Comparison of ENCODE assay signal across 25 cellular contexts in the genomic region with DNA sequence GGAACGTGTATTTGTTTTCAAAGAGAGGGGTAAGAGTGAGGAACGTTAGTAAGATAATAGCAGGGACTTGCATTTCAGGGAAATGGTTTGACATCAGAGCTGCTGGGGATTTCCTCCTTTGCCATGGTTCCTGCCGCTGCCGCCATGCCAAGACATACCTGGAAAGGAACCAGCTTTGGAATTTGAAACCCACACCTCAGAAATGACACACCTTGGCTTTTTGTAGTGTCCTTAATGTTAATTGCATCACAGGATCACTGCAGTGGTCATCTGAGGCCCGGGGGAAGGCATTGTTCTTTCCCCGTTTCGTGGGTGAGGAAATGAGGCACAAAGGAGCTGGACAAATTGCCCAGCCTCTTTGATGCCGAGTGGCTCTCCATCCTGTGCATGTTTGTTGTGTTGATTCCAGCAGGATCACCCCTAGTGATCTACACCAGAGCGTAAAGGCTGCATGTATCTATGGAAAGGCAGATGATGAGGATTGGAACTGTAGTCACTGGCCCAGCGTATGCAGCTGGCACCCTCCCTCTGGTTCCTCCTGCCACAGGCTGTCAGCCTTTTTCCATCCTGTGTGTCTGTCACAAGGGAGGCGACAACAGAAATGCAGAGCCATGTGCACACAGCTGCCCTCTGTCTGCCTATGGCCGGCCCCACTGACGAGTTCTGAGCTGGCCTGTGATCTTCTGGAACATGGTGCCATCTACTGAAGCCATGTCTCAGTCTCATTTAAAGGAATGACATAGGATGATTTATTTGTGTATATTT. TPM values are rescaled to one million over a fixed set of nuclear protein-coding genes. Genes with fewer than 3 reads are reported as not detected.
DNase-seq lines count a peak whose midpoint lies in the region; ATAC-seq and TF ChIP-seq lines count a peak whose summit lies in the region.
"Had no signal": no experiment of that assay in that cellular context is flagged by ENCODE, and none has a peak within 500 bp of the region (broad histone marks: within the 10 kb centered on the region; RNA-seq: fewer than 3 reads in every experiment).

No MANE protein-coding gene starts in this region.

- intact Hi-C loops in CD4-positive, alpha-beta memory T cell (cut with micrococcal nuclease): no loop called here
- intact Hi-C loops in right lobe of liver (cut with DNase I): no loop called here

- in situ Hi-C loops in G401 (cut with HindIII; ENCODE audit: low sequenced_read_pairs): no loop called here

- no peaks in the 10 kb centered on the region for H3K9me3 ChIP-seq in neuronal stem cell (replicated peaks in 1 of 2; ENCODE audit: control insufficient read depth in 2 of 2, insufficient read depth in 1 of 2, low read depth in 1 of 2, low read length in 2 of 2)
- H3K9me3 ChIP-seq in CD4-positive, alpha-beta memory T cell (ENCODE audit: control insufficient read depth in 1 of 2, low read length in 2 of 2): no peaks in the 10 kb centered on the region
- no peaks in the 10 kb centered on the region for H3K9me3 ChIP-seq in right lobe of liver
- H3K9me3 ChIP-seq: ascending aorta had no signal

- no peaks in the 10 kb centered on the region for H3K79me1 ChIP-seq in neuronal stem cell (ENCODE audit: low read depth, low read length)

- H2BK120ac ChIP-seq in neuronal stem cell (ENCODE audit: low read depth, low read length): no peak overlapping the region

- H4K8ac ChIP-seq in neuronal stem cell (ENCODE audit: low read depth, low read length): no peak overlapping the region

- H3K27ac Mint-ChIP-seq in stimulated activated effector memory CD8-positive, alpha-beta T cell treated with anti-CD3 and anti-CD28 coated beads, Interleukin-12 subunit alpha, Interleukin-12 subunit beta, amount 100 ng/mL, for 72 hours: no peak overlapping the region
- no peak overlapping the region for H3K27ac Mint-ChIP-seq in CD4-positive, alpha-beta memory T cell
- H3K27ac Mint-ChIP-seq: activated naive CD4-positive, alpha-beta T cell treated with anti-CD3 and anti-CD28 coated beads, Interleukin-2, amount 10 ng/mL, durations not matched to agents 7 days and 5 days; stimulated activated naive CD8-positive, alpha-beta T cell treated with anti-CD3 and anti-CD28 coated beads, Interleukin-15, Interleukin-2, amounts not matched to agents 100 ng/mL and 50 ng/mL, for 24 hours; type B pancreatic cell had no signal

- H3K14ac ChIP-seq in neuronal stem cell (ENCODE audit: low read length): peak overlapping the region; percentile 59

- H4K91ac ChIP-seq in neuronal stem cell (ENCODE audit: low read depth, low read length, poor library complexity): no peak overlapping the region

- peaks cover 0 to 30% of the 10 kb centered on the region in 2 donors for H3K36me3 ChIP-seq in neuronal stem cell (replicated peaks in 1 of 2; ENCODE audit: control insufficient read depth in 2 of 2, insufficient read depth in 2 of 2, low read length in 2 of 2)
- H3K36me3 ChIP-seq in CD4-positive, alpha-beta memory T cell (ENCODE audit: insufficient read depth, low read length): no peaks in the 10 kb centered on the region
- H3K36me3 ChIP-seq in right lobe of liver: peaks cover 0 to 5% (median 0%) of the 10 kb centered on the region in 4 donors

- H3K27ac ChIP-seq in neuronal stem cell (replicated peaks; ENCODE audit: low read length): no peak overlapping the region
- H3K27ac ChIP-seq in CD4-positive, alpha-beta memory T cell (ENCODE audit: low read depth, low read length): no peak overlapping the region
- H3K27ac ChIP-seq in right lobe of liver: no peak overlapping the region
- H3K27ac ChIP-seq: ascending aorta had no signal

- ATAC-seq in stimulated activated effector memory CD8-positive, alpha-beta T cell treated with anti-CD3 and anti-CD28 coated beads, Interleukin-12 subunit alpha, Interleukin-12 subunit beta, amount 100 ng/mL, for 72 hours: no peak
- ATAC-seq in HG03159 (IDR thresholded peaks at IDR 0.05; ENCODE audit: unreplicated experiment) (no peak), right lobe of liver (no peak)
- ATAC-seq: activated T-cell treated with anti-CD3 and anti-CD28 coated beads, Interleukin-2, amount 50 U/mL, for 4 hours had no signal

- no peaks in the 10 kb centered on the region for H3K9me3 Mint-ChIP-seq in stimulated activated effector memory CD8-positive, alpha-beta T cell treated with anti-CD3 and anti-CD28 coated beads, Interleukin-12 subunit alpha, Interleukin-12 subunit beta, amount 100 ng/mL, for 72 hours
- H3K9me3 Mint-ChIP-seq in CD4-positive, alpha-beta memory T cell: no peaks in the 10 kb centered on the region
- H3K9me3 Mint-ChIP-seq: activated naive CD4-positive, alpha-beta T cell treated with anti-CD3 and anti-CD28 coated beads, Interleukin-2, amount 10 ng/mL, durations not matched to agents 7 days and 5 days; activated T-cell treated with anti-CD3 and anti-CD28 coated beads, Interleukin-2, amount 50 U/mL, for 4 hours; stimulated activated naive CD8-positive, alpha-beta T cell treated with anti-CD3 and anti-CD28 coated beads, Interleukin-15, Interleukin-2, amounts not matched to agents 100 ng/mL and 50 ng/mL, for 24 hours; type B pancreatic cell had no signal

- no peak overlapping the region for H2BK15ac ChIP-seq in neuronal stem cell (ENCODE audit: low read length)

- TF ChIP-seq CTCF in epithelial cell of esophagus (IDR thresholded peaks at IDR 0.05; ENCODE audit: insufficient read depth, low read depth, low read length, missing control alignments): no peak
- no peak for TF ChIP-seq CTCF in right lobe of liver (IDR thresholded peaks at IDR 0.05)

- H3K4me3 Mint-ChIP-seq in stimulated activated effector memory CD8-positive, alpha-beta T cell treated with anti-CD3 and anti-CD28 coated beads, Interleukin-12 subunit alpha, Interleukin-12 subunit beta, amount 100 ng/mL, for 72 hours: no peak overlapping the region
- no peak overlapping the region for H3K4me3 Mint-ChIP-seq in CD4-positive, alpha-beta memory T cell
- H3K4me3 Mint-ChIP-seq: activated naive CD4-positive, alpha-beta T cell treated with anti-CD3 and anti-CD28 coated beads, Interleukin-2, amount 10 ng/mL, durations not matched to agents 7 days and 5 days; activated T-cell treated with anti-CD3 and anti-CD28 coated beads, Interleukin-2, amount 50 U/mL, for 4 hours; stimulated activated naive CD8-positive, alpha-beta T cell treated with anti-CD3 and anti-CD28 coated beads, Interleukin-15, Interleukin-2, amounts not matched to agents 100 ng/mL and 50 ng/mL, for 24 hours; type B pancreatic cell had no signal

- H3K18ac ChIP-seq in neuronal stem cell (ENCODE audit: low read length): peak overlapping the region; percentile 33

- POLR2A ChIA-PET in CD4-positive, alpha-beta memory T cell (lab: Charles Lee; ENCODE audit: partially characterized antibody): no interaction called here

- no CpG with 5 or more reads among the region's 13 CpGs for WGBS in neuronal stem cell (ENCODE audit: extremely low coverage in 2 of 2, insufficient read length in 2 of 2, insufficient replicate concordance in 1 of 2), 2 donors
- 40% methylated on average over 7 of the region's 13 CpGs for WGBS in right lobe of liver (ENCODE audit: insufficient coverage, low coverage, low lambda C conversion rate, missing lambda C conversion rate)

- peak overlapping the region; percentile 66 for H3K23ac ChIP-seq in neuronal stem cell (ENCODE audit: low read depth, low read length, poor library complexity)

- H3K36me3 Mint-ChIP-seq in stimulated activated effector memory CD8-positive, alpha-beta T cell treated with anti-CD3 and anti-CD28 coated beads, Interleukin-12 subunit alpha, Interleukin-12 subunit beta, amount 100 ng/mL, for 72 hours: peaks cover 9% of the 10 kb centered on the region
- H3K36me3 Mint-ChIP-seq in CD4-positive, alpha-beta memory T cell: peaks cover 26 to 32% of the 10 kb centered on the region in 2 donors

- no peak overlapping the region for H2BK12ac ChIP-seq in neuronal stem cell (ENCODE audit: low read length)

- no peaks in the 10 kb centered on the region for H3K27me3 Mint-ChIP-seq in CD4-positive, alpha-beta memory T cell
- H3K27me3 Mint-ChIP-seq: activated naive CD4-positive, alpha-beta T cell treated with anti-CD3 and anti-CD28 coated beads, Interleukin-2, amount 10 ng/mL, durations not matched to agents 7 days and 5 days; stimulated activated naive CD8-positive, alpha-beta T cell treated with anti-CD3 and anti-CD28 coated beads, Interleukin-15, Interleukin-2, amounts not matched to agents 100 ng/mL and 50 ng/mL, for 24 hours; type B pancreatic cell had no signal

- no peak overlapping the region for H2AFZ ChIP-seq in neuronal stem cell (ENCODE audit: low read length)

- CTCF ChIA-PET in CD4-positive, alpha-beta memory T cell (lab: Charles Lee; ENCODE audit: partially characterized antibody): no interaction called here

- H2BK5ac ChIP-seq in neuronal stem cell (ENCODE audit: low read length): no peak overlapping the region

- no peak overlapping the region for H2AK5ac ChIP-seq in neuronal stem cell (ENCODE audit: low read depth, low read length)

- no peak overlapping the region for H3K4me3 ChIP-seq in epithelial cell of esophagus (ENCODE audit: low read length)
- H3K4me3 ChIP-seq in neuronal stem cell (ENCODE audit: low read length in 2 of 2): no peak overlapping the region
- no peak overlapping the region for H3K4me3 ChIP-seq in CD4-positive, alpha-beta memory T cell (ENCODE audit: low read length in 2 of 2)
- H3K4me3 ChIP-seq in right lobe of liver: no peak overlapping the region
- H3K4me3 ChIP-seq: ascending aorta had no signal

- no peaks in the 10 kb centered on the region for H3K27me3 ChIP-seq in neuronal stem cell (ENCODE audit: control insufficient read depth in 3 of 3, insufficient read depth in 3 of 3, low read depth in 1 of 3, low read length in 3 of 3)
- no peaks in the 10 kb centered on the region for H3K27me3 ChIP-seq in CD4-positive, alpha-beta memory T cell (ENCODE audit: insufficient read depth, low read length)
- H3K27me3 ChIP-seq in right lobe of liver: no peaks in the 10 kb centered on the region
- H3K27me3 ChIP-seq: ascending aorta had no signal

- no peak overlapping the region for H3K4ac ChIP-seq in neuronal stem cell (ENCODE audit: low read length)

- peak; percentile 19 for DNase-seq in G401 (ENCODE audit: low spot score)
- DNase-seq in NCI-H2196 treated with DMSO at 0.1 percent for 48 hours (lab: John Stamatoyannopoulos, UW; ENCODE audit: unreplicated experiment): peak; percentile 21
- peak; percentile 58 for DNase-seq in epithelial cell of esophagus (ENCODE audit: low read depth)
- no peak for DNase-seq in neuronal stem cell (ENCODE audit: low spot score)
- no peak for DNase-seq in stimulated activated effector memory CD8-positive, alpha-beta T cell treated with anti-CD3 and anti-CD28 coated beads, Interleukin-12 subunit alpha, Interleukin-12 subunit beta, amount 100 ng/mL, for 72 hours (ENCODE audit: low spot score in 2 of 2)
- DNase-seq in CD4-positive, alpha-beta memory T cell: no peak
- no peak for DNase-seq in right lobe of liver
- DNase-seq: activated CD8-positive, alpha-beta memory T cell treated with anti-CD3 and anti-CD28 coated beads for 24 hours; activated naive CD4-positive, alpha-beta T cell treated with anti-CD3 and anti-CD28 coated beads, Interleukin-2, amount 10 ng/mL, durations not matched to agents 7 days and 5 days; activated T-cell treated with anti-CD3 and anti-CD28 coated beads, Interleukin-2, amount 50 U/mL, for 4 hours; DMS53; effector memory CD4-positive, alpha-beta T cell; GOT3; KBM-7; NCI-H1048; NCI-H1930; NCI-H524; stimulated activated CD4-positive, alpha-beta T cell treated with anti-CD3 and anti-CD28 coated beads, Interleukin-1b, Interleukin-23, amount 100 ng/mL, for 48 hours had no signal

- H3K9ac ChIP-seq in neuronal stem cell (ENCODE audit: low read depth, low read length, poor library complexity): no peak overlapping the region

- TF ChIP-seq POLR2A in right lobe of liver (IDR thresholded peaks at IDR 0.05): no peak

- no peak overlapping the region for H3K4me2 ChIP-seq in neuronal stem cell (ENCODE audit: insufficient read depth, low read length, poor library complexity, severe bottlenecking)

- H3K4me1 ChIP-seq in neuronal stem cell (ENCODE audit: control insufficient read depth in 2 of 2, insufficient read depth in 1 of 2, low read depth in 1 of 2, low read length in 2 of 2) (peaks cover 8 to 9% of the 10 kb centered on the region in 2 donors), right lobe of liver (no peaks in the 10 kb centered on the region)
- no peaks in the 10 kb centered on the region for H3K4me1 ChIP-seq in CD4-positive, alpha-beta memory T cell (ENCODE audit: insufficient read depth, low read length)
- H3K4me1 ChIP-seq: ascending aorta had no signal

- peaks cover 15% of the 10 kb centered on the region for H3K4me1 Mint-ChIP-seq in stimulated activated effector memory CD8-positive, alpha-beta T cell treated with anti-CD3 and anti-CD28 coated beads, Interleukin-12 subunit alpha, Interleukin-12 subunit beta, amount 100 ng/mL, for 72 hours
- H3K4me1 Mint-ChIP-seq in CD4-positive, alpha-beta memory T cell: peaks cover 2 to 11% (median 9%) of the 10 kb centered on the region in 4 donors

RNA-seq across cellular contexts. Expression of gene SLC46A2, which starts 37.8 kb away (rescaled TPM):
- not detected in 2 replicates for total RNA-seq in G401 (2014; rRNA removed; shearing (Covaris generic))
- not detected for polyA plus RNA-seq in neuronal stem cell (2013, experiment 1 of 2)
- not detected for polyA plus RNA-seq in neuronal stem cell (2013, experiment 2 of 2)
- not detected for total RNA-seq in CD4-positive, alpha-beta memory T cell
- polyA plus RNA-seq in CD4-positive, alpha-beta memory T cell: not detected
- total RNA-seq in right lobe of liver: under 1 TPM in 3 of 6 experiments, not detected in 3; 0.18 to 0.50 (median 0.25) TPM
- total RNA-seq: activated T-cell treated with anti-CD3 and anti-CD28 coated beads, Interleukin-2, amount 50 U/mL, for 4 hours; ascending aorta; chondrocyte; glomerular endothelial cell; osteocyte had no signal

Comparison
In these comparisons a context has a peak if more than half of its experiments do, and no peak if none do; other contexts are left out.
1. DNase-seq: peak in G401 (single experiment), NCI-H2196 treated with DMSO at 0.1 percent for 48 hours (single experiment) and epithelial cell of esophagus (single experiment); none in neuronal stem cell (single experiment), stimulated activated effector memory CD8-positive, alpha-beta T cell treated with anti-CD3 and anti-CD28 coated beads, Interleukin-12 subunit alpha, Interleukin-12 subunit beta, amount 100 ng/mL, for 72 hours (0 of 2), CD4-positive, alpha-beta memory T cell (0 of 5) and right lobe of liver (0 of 3).